Comparison of ENCODE assay signal across 24 cellular contexts in genomic region chr12:30652034-30652696, GRCh38.
"Had no signal": no experiment of that assay in that cellular context is flagged by ENCODE, and none has a peak within 500 bp of the region (broad histone marks: within the 10 kb centered on the region; RNA-seq: fewer than 3 reads in every experiment).

No MANE protein-coding gene starts in this region.

- H3K79me2 ChIP-seq: hepatocyte, parathyroid adenoma had no signal

- H3K4me1 ChIP-seq: left ventricle myocardium inferior, lower lobe of right lung, parathyroid adenoma, prostate gland, right lobe of liver, spleen had no signal

- H3K36me3 ChIP-seq: prostate gland had no signal

- H3K27me3 ChIP-seq: dorsolateral prefrontal cortex, hepatocyte, right lobe of liver, spleen had no signal

- H3K27ac ChIP-seq: dorsolateral prefrontal cortex, hepatocyte, left ventricle myocardium inferior, lower lobe of right lung, parathyroid adenoma, prostate gland, right lobe of liver, spleen had no signal

- H3K27me3 Mint-ChIP-seq: natural killer cell treated with Interleukin-12 subunit alpha and Interleukin-12 subunit beta and Interleukin-15 and Interleukin-18, amount 100 ng/mL, for 72 hours; stimulated activated memory B cell treated with anti-CD40 and anti-IgM and Interleukin-4, amounts not matched to agents 10 μg/mL and 1 μg/mL and 100 μg/mL, for 72 hours had no signal

- H3K4me1 Mint-ChIP-seq: stimulated activated memory B cell treated with anti-CD40 and anti-IgM and Interleukin-4, amounts not matched to agents 10 μg/mL and 1 μg/mL and 100 μg/mL, for 72 hours had no signal

- H3K4me2 ChIP-seq: hepatocyte had no signal

- ATAC-seq: left cardiac atrium; lower lobe of right lung; natural killer cell treated with Interleukin-12 subunit alpha and Interleukin-12 subunit beta and Interleukin-15 and Interleukin-18, amount 100 ng/mL, for 72 hours; right lobe of liver; stimulated activated memory B cell treated with anti-CD40 and anti-IgM and Interleukin-4, amounts not matched to agents 10 μg/mL and 1 μg/mL and 100 μg/mL, for 72 hours had no signal

- H2AFZ ChIP-seq: hepatocyte, parathyroid adenoma had no signal

- H3K4me3 ChIP-seq: dorsolateral prefrontal cortex, hepatocyte, left ventricle myocardium inferior, lower lobe of right lung, prostate gland, right lobe of liver, spleen had no signal

- H3K9me3 Mint-ChIP-seq: natural killer cell treated with Interleukin-12 subunit alpha and Interleukin-12 subunit beta and Interleukin-15 and Interleukin-18, amount 100 ng/mL, for 72 hours; stimulated activated memory B cell treated with anti-CD40 and anti-IgM and Interleukin-4, amounts not matched to agents 10 μg/mL and 1 μg/mL and 100 μg/mL, for 72 hours had no signal

- DNase-seq: cortex of kidney; dorsolateral prefrontal cortex; effector CD8-positive, alpha-beta T cell; foreskin melanocyte; head of caudate nucleus; kidney; left cardiac atrium; left ventricle myocardium inferior; lower lobe of right lung; mesenchymal stem cell; midbrain; occipital lobe; retina; right lobe of liver; spleen; stimulated activated CD4-positive, alpha-beta T cell treated with anti-CD3 and anti-CD28 coated beads, Interleukin-15, amount 100 ng/mL, for 24 hours; stimulated activated CD4-positive, alpha-beta T cell treated with anti-CD3 and anti-CD28 coated beads, Interleukin-1b, Interleukin-23, amount 100 ng/mL, for 48 hours; stimulated activated CD4-positive, alpha-beta T cell treated with anti-CD3 and anti-CD28 coated beads, Interleukin-4, amount 100 ng/mL, for 24 hours; trophoblast cell had no signal

- H3K27ac Mint-ChIP-seq: natural killer cell treated with Interleukin-12 subunit alpha and Interleukin-12 subunit beta and Interleukin-15 and Interleukin-18, amount 100 ng/mL, for 72 hours; stimulated activated memory B cell treated with anti-CD40 and anti-IgM and Interleukin-4, amounts not matched to agents 10 μg/mL and 1 μg/mL and 100 μg/mL, for 72 hours had no signal

- H3K4me3 Mint-ChIP-seq: natural killer cell treated with Interleukin-12 subunit alpha and Interleukin-12 subunit beta and Interleukin-15 and Interleukin-18, amount 100 ng/mL, for 72 hours; stimulated activated memory B cell treated with anti-CD40 and anti-IgM and Interleukin-4, amounts not matched to agents 10 μg/mL and 1 μg/mL and 100 μg/mL, for 72 hours had no signal

- H3K9me3 ChIP-seq: left ventricle myocardium inferior, lower lobe of right lung, prostate gland, right lobe of liver, spleen had no signal

- H3K9ac ChIP-seq: parathyroid adenoma had no signal
